ENCODE assay signal across 26 cellular contexts in the genomic region with DNA sequence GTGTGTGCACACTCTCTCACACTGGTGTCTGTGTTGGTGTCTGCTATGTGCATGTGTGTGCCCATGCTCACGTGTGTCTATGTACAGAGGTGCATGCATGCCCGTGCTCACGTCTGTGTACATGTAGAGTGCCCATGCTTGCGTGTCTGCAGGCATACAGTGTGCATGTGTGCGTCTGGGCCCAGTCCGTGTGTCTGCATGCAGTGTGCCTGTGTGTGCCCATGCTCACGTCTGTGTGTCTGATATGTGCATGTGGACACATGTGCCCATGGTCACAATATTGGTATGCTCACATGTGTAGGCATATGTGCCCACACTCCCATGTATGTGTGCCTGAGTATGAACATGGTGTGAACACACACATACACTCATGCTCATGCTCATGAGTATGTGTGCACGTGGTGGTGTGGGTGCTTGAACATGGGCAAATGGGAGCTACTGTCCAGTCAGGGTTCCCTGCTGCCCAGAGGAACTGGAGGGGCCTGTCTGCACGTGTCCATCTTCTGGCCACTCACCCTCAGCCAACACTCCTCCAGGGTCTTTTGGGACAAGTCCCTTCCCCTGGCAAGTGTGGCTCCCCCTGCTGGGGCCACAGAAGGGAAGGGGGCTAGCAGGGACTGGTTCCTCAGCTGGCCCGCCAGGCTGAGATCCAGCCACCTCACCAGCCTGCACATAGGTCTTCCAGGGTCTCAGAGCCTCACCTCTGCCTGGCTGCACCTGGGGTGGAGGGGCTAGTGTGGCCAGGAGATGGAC. TPM values are rescaled to one million over a fixed set of nuclear protein-coding genes. Genes with fewer than 3 reads are reported as not detected.
DNase-seq lines count a peak whose midpoint lies in the region; ATAC-seq and TF ChIP-seq lines count a peak whose summit lies in the region.
"Had no signal": no experiment of that assay in that cellular context is flagged by ENCODE, and none has a peak within 500 bp of the region (broad histone marks: within the 10 kb centered on the region; RNA-seq: fewer than 3 reads in every experiment).

No MANE protein-coding gene starts in this region.

- H3K9me3 ChIP-seq in BE2C (no peaks in the 10 kb centered on the region), PC-3 (ENCODE audit: low read length) (no peaks in the 10 kb centered on the region), MG63 (no peaks in the 10 kb centered on the region), transverse colon (no peaks in the 10 kb centered on the region), left lung (no peaks in the 10 kb centered on the region)

- H3K4me2 ChIP-seq in GM23338 (no peak overlapping the region), PC-3 (ENCODE audit: low read length) (no peak overlapping the region)

- no peaks in the 10 kb centered on the region for H3K4me1 ChIP-seq in BE2C
- peaks cover 5% of the 10 kb centered on the region; the same call in 1 of the 2 replicates for H3K4me1 ChIP-seq in GM23338 (ENCODE audit: insufficient read depth)
- H3K4me1 ChIP-seq in PC-3 (ENCODE audit: insufficient read depth, low read length) = peaks cover 11% of the 10 kb centered on the region
- H3K4me1 ChIP-seq in foreskin keratinocyte = no peaks in the 10 kb centered on the region
- peaks cover 9 to 22% (median 12%) of the 10 kb centered on the region in 4 donors for H3K4me1 ChIP-seq in transverse colon
- peaks cover 3 to 24% of the 10 kb centered on the region in 2 donors for H3K4me1 ChIP-seq in left lung
- H3K4me1 ChIP-seq: parathyroid adenoma had no signal

- no TSS peak for BruUV-seq in PC-3 (replicated peaks; lab: Mats Ljungman, UMichigan)

- no peaks in the 10 kb centered on the region for H3K9me3 Mint-ChIP-seq in GM23338
- H3K9me3 Mint-ChIP-seq: activated naive CD4-positive, alpha-beta T cell treated with anti-CD3 and anti-CD28 coated beads for 36 hours; effector memory CD8-positive, alpha-beta T cell; naive thymus-derived CD4-positive, alpha-beta T cell; stimulated activated effector memory CD8-positive, alpha-beta T cell treated with anti-CD3 and anti-CD28 coated beads, Interleukin-12 subunit alpha, Interleukin-12 subunit beta, amount 100 ng/mL, for 72 hours had no signal

- CTCF ChIA-PET in PC-3 (lab: Charles Lee) = no interaction called here

- H3K27ac Mint-ChIP-seq in GM23338 = no peak overlapping the region
- H3K27ac Mint-ChIP-seq: activated naive CD4-positive, alpha-beta T cell treated with anti-CD3 and anti-CD28 coated beads for 36 hours; CD4-positive, alpha-beta memory T cell; effector memory CD8-positive, alpha-beta T cell; naive thymus-derived CD4-positive, alpha-beta T cell; stimulated activated effector memory CD8-positive, alpha-beta T cell treated with anti-CD3 and anti-CD28 coated beads, Interleukin-12 subunit alpha, Interleukin-12 subunit beta, amount 100 ng/mL, for 72 hours had no signal

- H3F3A ChIP-seq in GM23338 (replicated peaks; ENCODE audit: low read depth) (0 out of 2 replicates have a peak, but pooled peaks cover 9% of the 10 kb centered on the region), PC-3 (ENCODE audit: low read length, unreplicated experiment) (no peaks in the 10 kb centered on the region)

- H3K79me2 ChIP-seq in GM23338 (replicated peaks; ENCODE audit: insufficient read depth) = no peaks in the 10 kb centered on the region
- no peaks in the 10 kb centered on the region for H3K79me2 ChIP-seq in PC-3 (ENCODE audit: low read length)
- H3K79me2 ChIP-seq: parathyroid adenoma had no signal

- H3K9ac ChIP-seq in PC-3 (ENCODE audit: low read length) = no peak overlapping the region
- H3K9ac ChIP-seq: parathyroid adenoma had no signal

- H3K4me3 ChIP-seq in BE2C (ENCODE audit: low read depth, low read length) (no peak overlapping the region), GM23338 (no peak overlapping the region), PC-3 (ENCODE audit: low read length) (no peak overlapping the region), MG63 (no peak overlapping the region), transverse colon (no peak overlapping the region), left lung (no peak overlapping the region)

- POLR2A ChIA-PET in PC-3 (lab: Charles Lee; ENCODE audit: unreplicated experiment) = no interaction called here

- WGBS in transverse colon (ENCODE audit: low coverage in 1 of 2), 2 donors = 80% methylated on average over 9 of the region's 10 CpGs; no CpG with 5 or more reads in 1 of the 2 donors

- TF ChIP-seq CTCF in BE2C (IDR thresholded peaks at IDR 0.05; ENCODE audit: low read depth, low read length) = peak; percentile 45
- peak; percentile 48 to 75 for TF ChIP-seq CTCF in GM23338 (conservative IDR thresholded peaks at IDR 0.05; ENCODE audit: low read depth in 2 of 2)
- TF ChIP-seq CTCF in PC-3 (conservative IDR thresholded peaks at IDR 0.05; ENCODE audit: low read depth, low read length) = peak; percentile 27; the same call in 1 of the 2 replicates
- peak; percentile 26 for TF ChIP-seq CTCF in foreskin keratinocyte (conservative IDR thresholded peaks at IDR 0.05)
- no peak for TF ChIP-seq CTCF in transverse colon (IDR thresholded peaks at IDR 0.05)
- no peak for TF ChIP-seq CTCF in left lung (IDR thresholded peaks at IDR 0.05)

- H2AFZ ChIP-seq in GM23338 (no peak overlapping the region), PC-3 (ENCODE audit: low read length) (no peak overlapping the region)
- H2AFZ ChIP-seq: parathyroid adenoma had no signal

- in situ Hi-C loops in transverse colon (cut with MboI; ENCODE audit: low pct_ligation_motif_present in 1 of 4, low pct_unique_long_range_greater_than_20kb in 1 of 4, low sequenced_read_pairs in 3 of 4) = no loop called here

- H3K27me3 ChIP-seq in BE2C (peaks cover 50% of the 10 kb centered on the region), GM23338 (ENCODE audit: insufficient read depth) (peaks cover 61% of the 10 kb centered on the region), PC-3 (ENCODE audit: low read length) (no peaks in the 10 kb centered on the region), foreskin keratinocyte (peaks cover 67% of the 10 kb centered on the region), MG63 (no peaks in the 10 kb centered on the region), transverse colon (peaks cover 77% of the 10 kb centered on the region), left lung (peaks cover 50 to 86% of the 10 kb centered on the region in 2 donors)

- DNase-seq in BE2C (no peak), GM23338 (ENCODE audit: low spot score) (peak; percentile 48), PC-3 (no peak), foreskin keratinocyte (no peak), MG63 (no peak), transverse colon (no peak), left lung (no peak)
- DNase-seq: ACHN; activated CD4-positive, alpha-beta T cell treated with anti-CD3 and anti-CD28 coated beads for 1 hour; activated CD8-positive, alpha-beta memory T cell treated with anti-CD3 and anti-CD28 coated beads for 24 hours; activated naive CD4-positive, alpha-beta T cell treated with anti-CD3 and anti-CD28 coated beads for 36 hours; activated T-cell treated with anti-CD3 and anti-CD28 coated beads, Interleukin-2, amount 50 U/mL, for 48 hours; amygdala; CD4-positive, alpha-beta memory T cell; effector memory CD8-positive, alpha-beta T cell; glutamatergic neuron; left cardiac atrium; mesendoderm; MV-4-11; naive thymus-derived CD4-positive, alpha-beta T cell; NCI-H1930; NCI-H446 had no signal

- intact Hi-C loops in PC-3 (cut with micrococcal nuclease) (no loop called here), transverse colon (cut with DNase I; ENCODE audit: low total_unique reads) (no loop called here), left lung (cut with DNase I) (no loop called here)

- H3K4me1 Mint-ChIP-seq in GM23338 = peaks cover 12% of the 10 kb centered on the region

- no peak for TF ChIP-seq EP300 in transverse colon (IDR thresholded peaks at IDR 0.05; ENCODE audit: low read depth)

- H3K4me3 Mint-ChIP-seq in GM23338 = no peak overlapping the region
- H3K4me3 Mint-ChIP-seq: activated naive CD4-positive, alpha-beta T cell treated with anti-CD3 and anti-CD28 coated beads for 36 hours; CD4-positive, alpha-beta memory T cell; effector memory CD8-positive, alpha-beta T cell; naive thymus-derived CD4-positive, alpha-beta T cell; stimulated activated effector memory CD8-positive, alpha-beta T cell treated with anti-CD3 and anti-CD28 coated beads, Interleukin-12 subunit alpha, Interleukin-12 subunit beta, amount 100 ng/mL, for 72 hours had no signal

- no peaks in the 10 kb centered on the region for H3K9me2 ChIP-seq in GM23338 (ENCODE audit: insufficient read depth)
- H3K9me2 ChIP-seq in PC-3 (replicated peaks; ENCODE audit: low read length) = no peaks in the 10 kb centered on the region

- H4K20me1 ChIP-seq in GM23338 (replicated peaks; ENCODE audit: insufficient read depth) (peaks cover 5% of the 10 kb centered on the region), PC-3 (ENCODE audit: low read length) (no peaks in the 10 kb centered on the region)

- no peaks in the 10 kb centered on the region for H3K36me3 Mint-ChIP-seq in GM23338 (ENCODE audit: low read depth)
- H3K36me3 Mint-ChIP-seq: CD4-positive, alpha-beta memory T cell; naive thymus-derived CD4-positive, alpha-beta T cell; stimulated activated effector memory CD8-positive, alpha-beta T cell treated with anti-CD3 and anti-CD28 coated beads, Interleukin-12 subunit alpha, Interleukin-12 subunit beta, amount 100 ng/mL, for 72 hours had no signal

- peaks cover 69% of the 10 kb centered on the region for H3K27me3 Mint-ChIP-seq in GM23338 (ENCODE audit: insufficient read depth, low read depth, poor library complexity)

- ATAC-seq in GM23338 (peak; percentile 2), PC-3 (no peak), foreskin keratinocyte (no peak), HG02981 (IDR thresholded peaks at IDR 0.05; ENCODE audit: unreplicated experiment) (no peak), left lung (no peak)
- ATAC-seq: effector memory CD8-positive, alpha-beta T cell; left cardiac atrium; naive thymus-derived CD4-positive, alpha-beta T cell; stimulated activated effector memory CD8-positive, alpha-beta T cell treated with anti-CD3 and anti-CD28 coated beads, Interleukin-12 subunit alpha, Interleukin-12 subunit beta, amount 100 ng/mL, for 72 hours had no signal

- TF ChIP-seq POLR2A in transverse colon (IDR thresholded peaks at IDR 0.05) = no peak

- H3K27ac ChIP-seq in GM23338 (ENCODE audit: low read depth) (no peak overlapping the region), PC-3 (ENCODE audit: low read length) (no peak overlapping the region), foreskin keratinocyte (no peak overlapping the region), transverse colon (no peak overlapping the region), left lung (no peak overlapping the region)
- H3K27ac ChIP-seq: parathyroid adenoma had no signal

- H3K36me3 ChIP-seq in BE2C (no peaks in the 10 kb centered on the region), GM23338 (ENCODE audit: insufficient read depth) (no peaks in the 10 kb centered on the region), PC-3 (ENCODE audit: low read depth, low read length) (no peaks in the 10 kb centered on the region), MG63 (no peaks in the 10 kb centered on the region), transverse colon (no peaks in the 10 kb centered on the region), left lung (no peaks in the 10 kb centered on the region)

RNA-seq across cellular contexts. Expression of a gene that starts 7.3 kb away (rescaled TPM):
- not detected for polyA plus RNA-seq in BE2C (2012; ENCODE audit: insufficient read depth, insufficient read length, low read depth)
- total RNA-seq in GM23338 (2014; rRNA removed; shearing (Covaris generic)) = 0.23 and 0.66 TPM in 2 replicates
- polyA plus RNA-seq in GM23338 (2016; fragmentation: Nextera tagmentation; extraction: Ambion mirVana) = 0.19 TPM in 2 replicates
- total RNA-seq in PC-3 (2014; rRNA removed) = 15.9 and 18.6 TPM in 2 replicates
- 0.54 and 0.63 TPM in 2 replicates for total RNA-seq in foreskin keratinocyte
- polyA plus RNA-seq in foreskin keratinocyte = 0.51 and 1.3 TPM in 2 replicates
- total RNA-seq in MG63 (2014; rRNA removed; shearing (Covaris generic); ENCODE audit: low replicate concordance) = 16.3 and 16.5 TPM in 2 replicates
- total RNA-seq in transverse colon = 1 to 10 TPM in 2 of 4 donors, not detected in 2; 1.1 to 1.3 TPM
- 10 to 100 TPM in 1 of 2 donors, 1 to 10 TPM in 1; 4.4 to 11.2 TPM for total RNA-seq in left lung
- total RNA-seq: activated naive CD4-positive, alpha-beta T cell treated with anti-CD3 and anti-CD28 coated beads for 36 hours; CD4-positive, alpha-beta memory T cell; temporal lobe had no signal
- polyA plus RNA-seq: CD4-positive, alpha-beta memory T cell; naive thymus-derived CD4-positive, alpha-beta T cell had no signal

RNA-seq across cellular contexts. Expression of a gene that starts 29.9 kb away (rescaled TPM):
- 46.9 TPM for polyA plus RNA-seq in BE2C (2012; ENCODE audit: insufficient read depth, insufficient read length, low read depth)
- total RNA-seq in GM23338 (2014; rRNA removed; shearing (Covaris generic)) = 1.3 TPM in 1 of 2 replicates, not detected in the other
- polyA plus RNA-seq in GM23338 (2016; fragmentation: Nextera tagmentation; extraction: Ambion mirVana) = 0.53 and 1.1 TPM in 2 replicates
- 0.80 and 5.9 TPM in 2 replicates for total RNA-seq in PC-3 (2014; rRNA removed)
- total RNA-seq in foreskin keratinocyte = 0.21 and 0.54 TPM in 2 replicates
- 0.28 and 0.56 TPM in 2 replicates for polyA plus RNA-seq in foreskin keratinocyte
- 3.5 and 15.9 TPM in 2 replicates for total RNA-seq in MG63 (2014; rRNA removed; shearing (Covaris generic); ENCODE audit: low replicate concordance)
- 10 to 100 TPM in 1 of 4 donors, 1 to 10 TPM in 2, under 1 TPM in 1; 0.41 to 10.3 (median 1.8) TPM for total RNA-seq in transverse colon
- 1 to 10 TPM in 1 of 2 donors, not detected in 1; 3.6 TPM for total RNA-seq in left lung
- total RNA-seq: activated naive CD4-positive, alpha-beta T cell treated with anti-CD3 and anti-CD28 coated beads for 36 hours; CD4-positive, alpha-beta memory T cell; left cardiac atrium had no signal
- polyA plus RNA-seq: CD4-positive, alpha-beta memory T cell; naive thymus-derived CD4-positive, alpha-beta T cell had no signal

RNA-seq across cellular contexts. Expression of a gene that starts 39.0 kb away (rescaled TPM):
- polyA plus RNA-seq in BE2C (2012; ENCODE audit: insufficient read depth, insufficient read length, low read depth) = 113 TPM
- 7.7 and 17.2 TPM in 2 replicates for total RNA-seq in GM23338 (2014; rRNA removed; shearing (Covaris generic))
- 4.3 and 5.6 TPM in 2 replicates for polyA plus RNA-seq in GM23338 (2016; fragmentation: Nextera tagmentation; extraction: Ambion mirVana)
- total RNA-seq in PC-3 (2014; rRNA removed) = 26.3 and 27.5 TPM in 2 replicates
- 4.8 and 6.1 TPM in 2 replicates for total RNA-seq in foreskin keratinocyte
- polyA plus RNA-seq in foreskin keratinocyte = 4.6 and 6.5 TPM in 2 replicates
- 18.9 and 30.7 TPM in 2 replicates for total RNA-seq in MG63 (2014; rRNA removed; shearing (Covaris generic); ENCODE audit: low replicate concordance)
- 100 to 1,000 TPM in 1 of 4 donors, 1 to 10 TPM in 3; 2.5 to 709 (median 5.4) TPM for total RNA-seq in transverse colon
- total RNA-seq in left lung = 10 to 100 TPM; 14.6 to 20.3 TPM
- total RNA-seq: CD4-positive, alpha-beta memory T cell had no signal
- polyA plus RNA-seq: CD4-positive, alpha-beta memory T cell had no signal

Comparison
In these comparisons a context has a peak if more than half of its experiments do, and no peak if none do; other contexts are left out.
1. CTCF ChIP-seq: peak in BE2C (single experiment), GM23338 (2 of 2), PC-3 (single experiment) and foreskin keratinocyte (single experiment); none in transverse colon (0 of 5) and left lung (0 of 2).